In genomic region chr12:69423037-69423905, GRCh38 we compare ENCODE assay signal across 27 cellular contexts.
"Had no signal": no experiment of that assay in that cellular context is flagged by ENCODE, and none has a peak within 500 bp of the region (broad histone marks: within the 10 kb centered on the region; RNA-seq: fewer than 3 reads in every experiment).

No MANE protein-coding gene starts in this region.

- DNase-seq: dermis blood vessel endothelial cell; effector memory CD4-positive, alpha-beta T cell; foreskin melanocyte; glutamatergic neuron; heart right ventricle; hypothalamus; immature natural killer cell; islet precursor cell; kidney glomerular epithelial cell; left ventricle myocardium superior; lower lobe of right lung; natural killer cell; occipital lobe; ovary; posterior cingulate gyrus; psoas muscle; right cardiac atrium; stimulated activated CD4-positive, alpha-beta T cell treated with anti-CD3 and anti-CD28 coated beads, Interleukin-15, amount 100 ng/mL, for 24 hours; stimulated activated CD4-positive, alpha-beta T cell treated with anti-CD3 and anti-CD28 coated beads, Interleukin-2, amount 100 ng/mL, for 48 hours; stimulated activated naive B cell treated with anti-CD40 and anti-IgM and Interleukin-4, amounts not matched to agents 10 μg/mL and 1 μg/mL and 100 μg/mL, for 72 hours; upper lobe of right lung; uterus had no signal

- H3K27me3 ChIP-seq: esophagus muscularis mucosa, heart right ventricle, ovary, tibial nerve, upper lobe of right lung, uterus had no signal

- ATAC-seq: heart right ventricle; left ventricle myocardium superior; lower lobe of right lung; natural killer cell; psoas muscle; right cardiac atrium; stimulated activated naive B cell treated with anti-CD40 and anti-IgM and Interleukin-4, amounts not matched to agents 10 μg/mL and 1 μg/mL and 100 μg/mL, for 72 hours; upper lobe of right lung had no signal

- H3K27ac ChIP-seq: coronary artery, esophagus muscularis mucosa, heart right ventricle, lower lobe of right lung, ovary, psoas muscle, skin epidermis, thoracic aorta, tibial nerve, upper lobe of right lung, uterus had no signal

- H3K4me1 ChIP-seq: esophagus muscularis mucosa, heart right ventricle, lower lobe of right lung, psoas muscle, tibial nerve, upper lobe of right lung, uterus had no signal

- H3K9me3 ChIP-seq: esophagus muscularis mucosa, heart right ventricle, lower lobe of right lung, ovary, psoas muscle, thoracic aorta, tibial nerve, upper lobe of right lung, uterus had no signal

- H3K36me3 ChIP-seq: esophagus muscularis mucosa, heart right ventricle, lower lobe of right lung, ovary, thoracic aorta, upper lobe of right lung, uterus had no signal

- H3K4me3 ChIP-seq: coronary artery, esophagus muscularis mucosa, heart right ventricle, lower lobe of right lung, ovary, psoas muscle, skin epidermis, thoracic aorta, tibial nerve, upper lobe of right lung, uterus had no signal
